ENCODE assay signal across 16 cellular contexts in the genomic region with DNA sequence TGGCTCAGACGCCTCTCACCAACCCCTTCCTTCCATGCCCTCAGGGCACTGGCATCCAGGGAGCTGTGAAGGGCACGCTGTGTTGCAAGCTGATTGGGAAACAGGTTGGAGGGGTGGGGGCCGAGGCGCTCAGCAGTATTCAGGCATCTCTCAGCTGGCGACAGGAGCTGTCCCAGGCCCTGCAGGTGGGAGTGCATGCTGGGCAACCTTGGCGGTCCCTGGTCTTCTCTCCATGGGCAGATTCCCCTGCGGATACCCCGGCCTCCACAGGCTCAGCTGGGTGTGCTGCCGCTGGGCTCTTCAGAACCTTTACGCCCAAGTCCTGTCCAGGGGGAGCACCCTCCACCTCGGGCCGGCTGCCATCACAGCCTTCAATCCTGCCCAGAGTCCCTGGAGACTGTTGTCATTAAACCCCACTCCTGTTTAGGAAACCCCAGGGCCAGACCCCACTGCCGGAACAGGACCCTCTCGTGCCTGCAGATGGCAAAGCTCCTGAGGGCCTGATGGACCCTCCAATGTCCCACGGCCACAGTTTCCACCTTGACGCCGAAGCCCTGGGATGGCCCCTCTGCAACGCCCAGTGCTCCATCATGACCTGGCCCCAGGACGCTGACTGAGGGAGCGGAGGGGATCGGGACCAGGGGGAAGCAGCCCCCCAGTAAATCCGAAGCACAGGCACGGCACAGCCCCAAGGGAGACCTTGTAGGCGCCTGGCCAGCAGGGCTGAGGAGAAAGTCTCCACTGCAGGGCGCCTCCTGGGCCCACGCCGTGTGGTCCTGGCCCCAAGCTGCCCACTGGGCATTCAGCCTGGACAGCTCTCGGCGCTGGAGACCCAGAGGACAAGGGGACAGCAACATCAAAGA. TPM values are rescaled to one million over a fixed set of nuclear protein-coding genes. Genes with fewer than 3 reads are reported as not detected.
DNase-seq lines count a peak whose midpoint lies in the region; ATAC-seq and TF ChIP-seq lines count a peak whose summit lies in the region.
"Had no signal": no experiment of that assay in that cellular context is flagged by ENCODE, and none has a peak within 500 bp of the region (broad histone marks: within the 10 kb centered on the region; RNA-seq: fewer than 3 reads in every experiment).

No MANE protein-coding gene starts in this region.

- in situ Hi-C loops in ACHN (cut with HindIII; ENCODE audit: low pct_ligation_motif_present, low pct_unique_long_range_greater_than_20kb, low sequenced_read_pairs) = no loop called here

- peak; percentile 4 for DNase-seq in activated CD4-positive, alpha-beta T cell treated with anti-CD3 and anti-CD28 coated beads, Interleukin-2, amount 10 ng/mL, durations not matched to agents 7 days and 5 days
- no peak for DNase-seq in activated CD4-positive, alpha-beta T cell treated with anti-CD3 and anti-CD28 coated beads for 4 hours
- DNase-seq in NCI-H69 (lab: John Stamatoyannopoulos, UW) = peak; percentile 79
- DNase-seq in heart left ventricle = peak in 4 of 5 donors; percentile 6 to 70 (median 60)
- DNase-seq in posterior vena cava (ENCODE audit: low spot score) = peak; percentile 82
- DNase-seq in NCI-H2081 (lab: John Stamatoyannopoulos, UW) = no peak
- no peak for DNase-seq in middle frontal gyrus (ENCODE audit: extremely low spot score, low spot score)
- no peak for DNase-seq in ACHN
- DNase-seq: Caco-2; naive B cell; NCI-H146; OCI-M1; stimulated activated CD4-positive, alpha-beta T cell treated with anti-CD3 and anti-CD28 coated beads, Interleukin-1b, Interleukin-23, amount 100 ng/mL, for 48 hours had no signal

- no peak overlapping the region for H3K4me3 ChIP-seq in heart left ventricle
- H3K4me3 ChIP-seq: thoracic aorta had no signal

- H3K27me3 Mint-ChIP-seq in activated CD4-positive, alpha-beta T cell treated with anti-CD3 and anti-CD28 coated beads, Interleukin-2, amount 10 ng/mL, durations not matched to agents 7 days and 5 days = no peaks in the 10 kb centered on the region

- no peak overlapping the region for H3K4me3 Mint-ChIP-seq in activated CD4-positive, alpha-beta T cell treated with anti-CD3 and anti-CD28 coated beads, Interleukin-2, amount 10 ng/mL, durations not matched to agents 7 days and 5 days

- no peaks in the 10 kb centered on the region for H3K9me3 Mint-ChIP-seq in activated CD4-positive, alpha-beta T cell treated with anti-CD3 and anti-CD28 coated beads, Interleukin-2, amount 10 ng/mL, durations not matched to agents 7 days and 5 days
- H3K9me3 Mint-ChIP-seq: naive B cell had no signal

- WGBS in heart left ventricle, 4 donors = 65 to 83% (median 78%) methylated on average over 17 to 29 of the region's 29 CpGs

- peak; percentile 50 to 85 (median 68) for ATAC-seq in heart left ventricle

- POLR2A ChIA-PET in activated CD4-positive, alpha-beta T cell treated with anti-CD3 and anti-CD28 coated beads, Interleukin-2, amount 10 ng/mL, durations not matched to agents 7 days and 5 days (lab: Charles Lee) = no interaction called here

- H3K9me3 ChIP-seq in heart left ventricle = no peaks in the 10 kb centered on the region
- H3K9me3 ChIP-seq: Caco-2, thoracic aorta had no signal

- CTCF ChIA-PET in activated CD4-positive, alpha-beta T cell treated with anti-CD3 and anti-CD28 coated beads, Interleukin-2, amount 10 ng/mL, durations not matched to agents 7 days and 5 days (lab: Charles Lee) = no interaction called here

- H3K36me3 ChIP-seq in heart left ventricle = no peaks in the 10 kb centered on the region
- H3K36me3 ChIP-seq: thoracic aorta had no signal

- no peak for TF ChIP-seq POLR2A in heart left ventricle (IDR thresholded peaks at IDR 0.05)

- TF ChIP-seq CTCF in heart left ventricle (IDR thresholded peaks at IDR 0.05) = no peak

- H3K27me3 ChIP-seq in heart left ventricle = no peaks in the 10 kb centered on the region

- H3K4me1 Mint-ChIP-seq in activated CD4-positive, alpha-beta T cell treated with anti-CD3 and anti-CD28 coated beads, Interleukin-2, amount 10 ng/mL, durations not matched to agents 7 days and 5 days = no peaks in the 10 kb centered on the region
- H3K4me1 Mint-ChIP-seq: naive B cell had no signal

- peak overlapping the region in 3 of 12 donors; percentile 7 to 52 (median 38) for H3K27ac ChIP-seq in heart left ventricle
- H3K27ac ChIP-seq: HL-60, KMS-11, thoracic aorta had no signal

- no peak overlapping the region for H3K27ac Mint-ChIP-seq in activated CD4-positive, alpha-beta T cell treated with anti-CD3 and anti-CD28 coated beads, Interleukin-2, amount 10 ng/mL, durations not matched to agents 7 days and 5 days
- H3K27ac Mint-ChIP-seq: naive B cell had no signal

- H3K4me1 ChIP-seq in heart left ventricle = peaks cover 0 to 17% (median 0%) of the 10 kb centered on the region in 12 donors
- H3K4me1 ChIP-seq: Caco-2 had no signal

- intact Hi-C loops in heart left ventricle (cut with DNase I) = loop anchor here in 3 of 10 donors (2.0 to 10.0 kb wide), 3 partner anchors 88 to 93 kb away; no protein-coding TSS in a partner anchor
- intact Hi-C loops in posterior vena cava (cut with DNase I) = loop anchor here in 1 of 2 donors (2.0 kb wide), 1 partner anchor 93 kb away; no protein-coding TSS in a partner anchor

- H3K36me3 Mint-ChIP-seq in activated CD4-positive, alpha-beta T cell treated with anti-CD3 and anti-CD28 coated beads, Interleukin-2, amount 10 ng/mL, durations not matched to agents 7 days and 5 days (ENCODE audit: low read depth) = no peaks in the 10 kb centered on the region
- H3K36me3 Mint-ChIP-seq: naive B cell had no signal

RNA-seq across cellular contexts. Expression of gene TPPP, which starts 9.3 kb away (rescaled TPM):
- under 1 TPM; 0.02 to 0.05 TPM for total RNA-seq in activated CD4-positive, alpha-beta T cell treated with anti-CD3 and anti-CD28 coated beads, Interleukin-2, amount 10 ng/mL, durations not matched to agents 7 days and 5 days
- 10 to 100 TPM in 8 of 9 donors, 1 to 10 TPM in 1; 7.5 to 31.2 (median 15.8) TPM for total RNA-seq in heart left ventricle
- polyA plus RNA-seq in heart left ventricle = 10 to 100 TPM in 1 of 2 donors, 1 to 10 TPM in 1; 9.5 to 10.4 TPM
- 10 to 100 TPM in 1 of 2 donors, 1 to 10 TPM in 1; 9.8 to 10.8 TPM for total RNA-seq in posterior vena cava

Comparison
In these comparisons a context has a peak if more than half of its experiments do, and no peak if none do; other contexts are left out.
1. DNase-seq: peak in activated CD4-positive, alpha-beta T cell treated with anti-CD3 and anti-CD28 coated beads, Interleukin-2, amount 10 ng/mL, durations not matched to agents 7 days and 5 days (single experiment), NCI-H69 (single experiment), heart left ventricle (4 of 5) and posterior vena cava (single experiment); none in activated CD4-positive, alpha-beta T cell treated with anti-CD3 and anti-CD28 coated beads for 4 hours (0 of 2), NCI-H2081 (0 of 2), middle frontal gyrus (single experiment) and ACHN (single experiment).
2. RNA of gene TPPP, which starts 9.3 kb away (total RNA-seq): 7.5 to 31.2 TPM in heart left ventricle and 9.8 to 10.8 TPM in posterior vena cava; 0.02 to 0.05 TPM in activated CD4-positive, alpha-beta T cell treated with anti-CD3 and anti-CD28 coated beads, Interleukin-2, amount 10 ng/mL, durations not matched to agents 7 days and 5 days; every median in the first group is over 4 times any median in the second.